24 cellular contexts compared by ENCODE assay signal in the genomic region with DNA sequence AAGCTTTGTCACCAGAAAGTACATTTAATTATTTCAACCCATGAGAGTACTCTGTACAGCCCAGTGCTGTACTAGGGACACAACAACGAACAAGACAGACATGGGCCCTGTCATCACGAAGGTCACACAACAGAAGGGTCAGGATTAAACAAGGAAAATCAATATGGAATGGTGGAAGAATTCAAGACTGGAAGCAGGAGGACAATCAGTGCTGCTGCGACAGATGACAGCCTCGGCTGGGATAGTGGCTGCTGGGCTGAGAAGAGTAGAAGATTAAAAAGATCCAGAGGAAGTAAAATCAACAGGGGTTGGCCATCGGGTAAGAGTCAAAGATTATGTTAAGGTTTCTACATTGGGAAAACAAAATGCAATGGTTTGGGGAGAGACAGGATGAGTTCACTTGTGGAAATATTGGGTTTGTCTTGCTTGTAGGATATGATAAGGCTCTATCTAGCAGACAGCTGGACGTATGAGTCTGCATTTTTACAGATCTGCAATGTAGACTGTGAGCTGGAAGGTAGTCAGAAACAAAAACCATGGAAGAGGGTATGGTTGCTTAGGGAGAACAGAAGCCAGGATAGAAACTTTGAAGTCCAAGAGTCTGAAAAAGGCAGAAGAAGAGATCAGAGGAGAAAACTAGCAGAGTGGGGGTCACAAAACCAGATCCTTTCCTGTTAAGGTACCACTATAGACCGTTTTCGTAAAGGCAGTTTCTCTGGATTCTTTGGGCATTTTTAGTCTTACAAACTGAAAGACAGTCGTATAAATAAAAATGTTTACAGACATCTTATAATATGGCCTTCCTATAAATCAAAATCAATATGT.
"Had no signal": no experiment of that assay in that cellular context is flagged by ENCODE, and none has a peak within 500 bp of the region (broad histone marks: within the 10 kb centered on the region; RNA-seq: fewer than 3 reads in every experiment).

No MANE protein-coding gene starts in this region.

- H3K27me3 ChIP-seq: colonic mucosa, dorsolateral prefrontal cortex, foreskin keratinocyte, spleen, upper lobe of left lung had no signal

- H3K4me1 Mint-ChIP-seq: activated B cell treated with CpG ODN at 0.5 μM for 24 hours; endodermal cell; naive thymus-derived CD4-positive, alpha-beta T cell had no signal

- H3K4me3 ChIP-seq: colonic mucosa, dorsolateral prefrontal cortex, lung, prostate gland, spleen, thoracic aorta, upper lobe of left lung had no signal

- H3K27me3 Mint-ChIP-seq: activated B cell treated with CpG ODN at 0.5 μM for 24 hours; activated naive CD8-positive, alpha-beta T cell had no signal

- H3K9me3 Mint-ChIP-seq: activated B cell treated with CpG ODN at 0.5 μM for 24 hours; activated T-cell treated with anti-CD3 and anti-CD28 coated beads, Interleukin-2, amount 50 U/mL, for 4 hours; activated T-helper 2 cell treated with anti-CD3 and anti-CD28 coated beads, Interferon-gamma antibody, Interleukin-2, Interleukin-4, amounts not matched to agents 10 μg/mL and 5 μg/mL and 100 μg/mL, durations not matched to agents 14 hours and 24 hours and 36 hours; endodermal cell; naive thymus-derived CD4-positive, alpha-beta T cell had no signal

- H3K4me3 Mint-ChIP-seq: activated B cell treated with CpG ODN at 0.5 μM for 24 hours; activated naive CD8-positive, alpha-beta T cell; activated T-cell treated with anti-CD3 and anti-CD28 coated beads, Interleukin-2, amount 50 U/mL, for 4 hours; endodermal cell; naive thymus-derived CD4-positive, alpha-beta T cell had no signal

- H3K27ac ChIP-seq: colonic mucosa, foreskin keratinocyte, prostate gland, spleen, thoracic aorta, upper lobe of left lung had no signal

- H3K4me1 ChIP-seq: colonic mucosa, foreskin keratinocyte, prostate gland, spleen, upper lobe of left lung had no signal

- DNase-seq: activated B cell treated with CpG ODN at 0.5 μM for 24 hours; activated CD4-positive, alpha-beta T cell treated with anti-CD3 and anti-CD28 coated beads for 4 hours; activated CD4-positive, alpha-beta T cell treated with anti-CD3 and anti-CD28 coated beads, Interleukin-2, amount 50 U/mL, for 48 hours; activated CD8-positive, alpha-beta memory T cell treated with anti-CD3 and anti-CD28 coated beads, Interleukin-2, amount 50 U/mL, for 48 hours; activated naive CD4-positive, alpha-beta T cell; activated T-cell treated with anti-CD3 and anti-CD28 coated beads, Interleukin-2, amount 50 U/mL, for 4 hours; amniotic stem cell; colonic mucosa; dorsolateral prefrontal cortex; endodermal cell; foreskin keratinocyte; kidney; naive thymus-derived CD4-positive, alpha-beta T cell; spleen; stimulated activated CD4-positive, alpha-beta T cell treated with anti-CD3 and anti-CD28 coated beads, Interleukin-4, amount 100 ng/mL, for 1 hour; stimulated activated naive CD4-positive, alpha-beta T cell treated with Interleukin-2 at 50 U/mL for 16 hours; T-helper 9 cell; upper lobe of left lung had no signal

- H3K9me3 ChIP-seq: colonic mucosa, prostate gland, spleen, thoracic aorta, upper lobe of left lung had no signal

- H3K27ac Mint-ChIP-seq: activated B cell treated with CpG ODN at 0.5 μM for 24 hours; activated naive CD8-positive, alpha-beta T cell; activated T-helper 2 cell treated with anti-CD3 and anti-CD28 coated beads, Interferon-gamma antibody, Interleukin-2, Interleukin-4, amounts not matched to agents 10 μg/mL and 5 μg/mL and 100 μg/mL, durations not matched to agents 14 hours and 24 hours and 36 hours; endodermal cell; naive thymus-derived CD4-positive, alpha-beta T cell had no signal

- FAIRE-seq: bronchial epithelial cell had no signal

- H3K36me3 ChIP-seq: colonic mucosa, prostate gland had no signal
